ENCODE assay signal across 16 cellular contexts in genomic region chr2:449246-450067, GRCh38.
DNase-seq lines count a peak whose midpoint lies in the region; ATAC-seq and TF ChIP-seq lines count a peak whose summit lies in the region.
"Had no signal": no experiment of that assay in that cellular context is flagged by ENCODE, and none has a peak within 500 bp of the region (broad histone marks: within the 10 kb centered on the region; RNA-seq: fewer than 3 reads in every experiment).

No MANE protein-coding gene starts in this region.

- H3K36me3 ChIP-seq in body of pancreas (replicated peaks in 1 of 2; ENCODE audit: insufficient read depth in 1 of 2, low read depth in 2 of 2) (no peaks in the 10 kb centered on the region), HAP-1 (replicated peaks) (no peaks in the 10 kb centered on the region)

- TF ChIP-seq CTCF in body of pancreas (IDR thresholded peaks at IDR 0.05): no peak

- WGBS in body of pancreas, 2 donors: 31 to 35% methylated on average over 6 of the region's 6 CpGs

- H3K4me1 ChIP-seq in body of pancreas: peaks cover 14% of the 10 kb centered on the region
- H3K4me1 ChIP-seq in HAP-1: no peaks in the 10 kb centered on the region

- ATAC-seq in body of pancreas: peak; percentile 48
- no peak for ATAC-seq in HG03457 (IDR thresholded peaks at IDR 0.05; ENCODE audit: unreplicated experiment)
- no peak for ATAC-seq in Right ventricle myocardium inferior

- no peak for TF ChIP-seq POLR2A in body of pancreas (IDR thresholded peaks at IDR 0.05)

- H3K27me3 ChIP-seq in body of pancreas (no peaks in the 10 kb centered on the region), HAP-1 (ENCODE audit: low read depth) (no peaks in the 10 kb centered on the region)

- no peak overlapping the region for H3K27ac ChIP-seq in body of pancreas
- H3K27ac ChIP-seq: SK-N-MC had no signal

- in situ Hi-C loops in HAP-1 (cut with MboI; ENCODE audit: low sequenced_read_pairs): no loop called here

- no peak overlapping the region for H3K4me3 ChIP-seq in body of pancreas
- no peak overlapping the region for H3K4me3 ChIP-seq in HAP-1
- H3K4me3 ChIP-seq: SK-N-MC had no signal

- intact Hi-C loops in body of pancreas (cut with DNase I): no loop called here
- intact Hi-C loops in Right ventricle myocardium inferior (cut with DNase I): no loop called here

- DNase-seq in NCI-H748 (lab: John Stamatoyannopoulos, UW; ENCODE audit: unreplicated experiment): peak; percentile 48
- DNase-seq in NCI-H748 treated with DMSO at 0.1 percent for 48 hours (lab: John Stamatoyannopoulos, UW): no peak
- DNase-seq in NCI-H2029 (lab: John Stamatoyannopoulos, UW): peak; percentile 8
- no peak for DNase-seq in body of pancreas
- no peak for DNase-seq in Right ventricle myocardium inferior (ENCODE audit: missing footprints)
- DNase-seq in HAP-1 (ENCODE audit: low spot score in 2 of 2): no peak
- DNase-seq: AML-193; CD4-positive, CD25-positive, alpha-beta regulatory T cell; DND-41; GF-D8; H7; IMR-90; NCI-H1436 treated with DMSO at 0.1 percent for 48 hours; T-helper 1 cell had no signal

- H3K9me3 ChIP-seq in body of pancreas (no peaks in the 10 kb centered on the region), HAP-1 (no peaks in the 10 kb centered on the region)

Comparison
In these comparisons a context has a peak if more than half of its experiments do, and no peak if none do; other contexts are left out.
1. DNase-seq: peak in NCI-H748 (single experiment) and NCI-H2029 (single experiment); none in NCI-H748 treated with DMSO at 0.1 percent for 48 hours (single experiment), body of pancreas (0 of 4), Right ventricle myocardium inferior (single experiment) and HAP-1 (0 of 2).